ENCODE assay signal across 8 cellular contexts in the genomic region with DNA sequence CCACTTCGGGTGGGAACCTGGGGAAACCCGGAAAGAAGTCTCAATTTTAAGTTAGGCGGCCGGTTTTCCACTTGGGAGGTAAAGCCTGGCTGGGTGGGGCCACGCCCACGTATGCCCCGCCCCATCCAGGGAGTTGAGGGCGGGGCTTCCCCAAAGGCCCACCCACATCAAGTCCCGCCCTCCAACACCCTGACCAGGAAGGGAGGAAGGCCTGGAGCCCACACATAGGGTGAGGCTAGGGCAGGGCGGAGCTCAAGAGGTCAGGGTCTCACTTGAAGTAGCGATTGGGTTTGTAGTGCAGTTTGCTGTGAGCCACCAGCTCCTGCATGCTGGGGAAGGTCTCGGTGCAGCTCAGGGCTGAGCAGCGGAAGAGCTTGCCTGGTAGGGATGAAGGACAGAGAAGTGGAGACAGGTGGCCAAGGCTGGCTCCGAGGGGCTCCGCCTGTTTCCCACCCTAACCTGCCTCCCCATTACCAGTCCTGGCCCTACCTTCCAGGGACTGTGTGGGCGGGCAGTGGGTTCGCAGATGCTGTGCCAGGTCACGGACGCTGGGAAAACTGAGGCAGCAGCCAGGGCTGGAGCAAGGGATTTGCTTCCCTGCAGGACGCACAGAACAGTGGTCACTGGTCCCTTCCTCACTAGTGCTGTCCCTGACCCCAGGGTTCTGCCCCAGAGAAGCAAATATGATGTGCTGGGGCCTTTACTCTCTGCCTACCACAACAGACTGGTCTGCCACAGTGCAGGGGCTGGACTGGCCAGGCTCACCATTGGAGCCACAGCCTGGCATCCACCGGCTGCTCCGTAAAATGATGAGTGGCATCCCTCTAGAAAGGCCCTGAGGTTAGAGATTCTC. TPM values are rescaled to one million over a fixed set of nuclear protein-coding genes. Genes with fewer than 3 reads are reported as not detected.
DNase-seq lines count a peak whose midpoint lies in the region; ATAC-seq and TF ChIP-seq lines count a peak whose summit lies in the region.

No MANE protein-coding gene starts in this region.

- H3K4me3 Mint-ChIP-seq in Caco-2 (ENCODE audit: unreplicated experiment) = peak overlapping the region; percentile 76
- H3K4me3 Mint-ChIP-seq in activated T-helper 2 cell treated with anti-CD3 and anti-CD28 coated beads, Interferon-gamma antibody, Interleukin-2, Interleukin-4, amounts not matched to agents 10 μg/mL and 5 μg/mL and 100 μg/mL, durations not matched to agents 14 hours and 24 hours and 36 hours (ENCODE audit: low read depth) = peak overlapping the region; percentile 69

- peak; percentile 46 to 61 for DNase-seq in Caco-2
- no peak for DNase-seq in activated T-helper 2 cell treated with anti-CD3 and anti-CD28 coated beads, Interferon-gamma antibody, Interleukin-2, Interleukin-4, amounts not matched to agents 10 μg/mL and 5 μg/mL and 100 μg/mL, durations not matched to agents 14 hours and 24 hours and 36 hours (ENCODE audit: low spot score)
- DNase-seq in mesenchymal stem cell = no peak
- no peak for DNase-seq in stimulated activated naive CD4-positive, alpha-beta T cell (lab: John Stamatoyannopoulos, UW)
- no peak for DNase-seq in mesenteric fat pad (ENCODE audit: low spot score)

- H3K18ac ChIP-seq in mesenchymal stem cell (ENCODE audit: low read depth in 1 of 2, low read length in 2 of 2) = peak overlapping the region in 1 of 2 experiments; percentile 1

- no peak overlapping the region for H2BK5ac ChIP-seq in mesenchymal stem cell (ENCODE audit: low read depth, low read length, poor library complexity, severe bottlenecking)

- TF ChIP-seq CTCF in Caco-2 (IDR thresholded peaks at IDR 0.05; ENCODE audit: insufficient read depth in 1 of 2, low read depth in 1 of 2, low read length in 1 of 2, severe bottlenecking in 1 of 2, unreplicated experiment in 1 of 2) = no peak

- H3K9me3 ChIP-seq in Caco-2 (no peaks in the 10 kb centered on the region), HUES6 (ENCODE audit: control insufficient read depth, insufficient read depth, low read depth, low read length) (peaks cover 3% of the 10 kb centered on the region; the same call in 1 of the 2 replicates), mesenchymal stem cell (ENCODE audit: control insufficient read depth, low read length) (no peaks in the 10 kb centered on the region)

- CTCF ChIA-PET in Caco-2 (lab: Charles Lee) = interaction anchor here (0.5 to 2.0 kb wide), 3 partner anchors 99 to 248 kb away, joined by 5 to 16 read pairs (median 7); partner anchors contain the start of gene MARCHF2

- H3K4me2 ChIP-seq in mesenchymal stem cell (ENCODE audit: low read length, poor library complexity, severe bottlenecking) = no peak overlapping the region

- H3K4me3 ChIP-seq in Caco-2 (ENCODE audit: low read depth, low read length) = peak overlapping the region; percentile 86
- peak overlapping the region; percentile 95 for H3K4me3 ChIP-seq in HUES6 (ENCODE audit: low read depth, low read length)
- H3K4me3 ChIP-seq in mesenchymal stem cell (ENCODE audit: insufficient read depth in 1 of 2, low read depth in 1 of 2, low read length in 2 of 2) = peak overlapping the region in 1 of 2 experiments; percentile 76

- peak overlapping the region; percentile 99 for H3K9ac ChIP-seq in HUES6 (ENCODE audit: low read length)
- peak overlapping the region; percentile 94 for H3K9ac ChIP-seq in mesenchymal stem cell (ENCODE audit: low read length)

- H3K27ac ChIP-seq in HUES6 (ENCODE audit: low read depth, low read length) (no peak overlapping the region), mesenchymal stem cell (ENCODE audit: low read length, poor library complexity, severe bottlenecking) (no peak overlapping the region)

- POLR2A ChIA-PET in Caco-2 (lab: Charles Lee) = interaction anchor here (1.8 kb wide), 1 partner anchor 13 kb away, joined by 55 read pairs; no protein-coding TSS in a partner anchor

- peak overlapping the region; percentile 11 to 97 for H3K4ac ChIP-seq in mesenchymal stem cell (ENCODE audit: low read depth in 1 of 2, low read length in 2 of 2)

- H2BK15ac ChIP-seq in mesenchymal stem cell (ENCODE audit: low read depth, poor library complexity, severe bottlenecking) = peak overlapping the region; percentile 12

- peaks cover 2% of the 10 kb centered on the region for H3K36me3 ChIP-seq in Caco-2 (ENCODE audit: control insufficient read depth, insufficient read depth, low read length)
- H3K36me3 ChIP-seq in HUES6 (ENCODE audit: control insufficient read depth, insufficient read depth, low read length) = no peaks in the 10 kb centered on the region
- peaks cover 6 to 42% of the 10 kb centered on the region in 2 experiments for H3K36me3 ChIP-seq in mesenchymal stem cell (ENCODE audit: control insufficient read depth in 1 of 2, insufficient read depth in 2 of 2, low read depth in 1 of 2, low read length in 2 of 2)

- ATAC-seq in GM18867 (IDR thresholded peaks at IDR 0.05; ENCODE audit: unreplicated experiment) (no peak), GM19035 (IDR thresholded peaks at IDR 0.05; ENCODE audit: unreplicated experiment) (no peak)

- H3K23ac ChIP-seq in mesenchymal stem cell (ENCODE audit: low read length in 2 of 2) = peak overlapping the region in 1 of 2 experiments; percentile 47

- H3K4me1 Mint-ChIP-seq in Caco-2 (ENCODE audit: low read depth, unreplicated experiment) = no peaks in the 10 kb centered on the region
- peaks cover 25% of the 10 kb centered on the region for H3K4me1 Mint-ChIP-seq in activated T-helper 2 cell treated with anti-CD3 and anti-CD28 coated beads, Interferon-gamma antibody, Interleukin-2, Interleukin-4, amounts not matched to agents 10 μg/mL and 5 μg/mL and 100 μg/mL, durations not matched to agents 14 hours and 24 hours and 36 hours (ENCODE audit: low read depth)

- H4K8ac ChIP-seq in mesenchymal stem cell (ENCODE audit: low read length) = peak overlapping the region; percentile 86

- H3K4me1 ChIP-seq in Caco-2 (peaks cover 12% of the 10 kb centered on the region; the same call in 1 of the 2 replicates), HUES6 (ENCODE audit: control insufficient read depth, insufficient read depth, low read length) (peaks cover 17% of the 10 kb centered on the region), mesenchymal stem cell (ENCODE audit: control insufficient read depth, insufficient read depth, low read depth, low read length) (peaks cover 19% of the 10 kb centered on the region)

- H3K27me3 ChIP-seq in Caco-2 (replicated peaks; ENCODE audit: control insufficient read depth, insufficient read depth, low read length) (no peaks in the 10 kb centered on the region), HUES6 (ENCODE audit: control insufficient read depth, insufficient read depth, low read length) (no peaks in the 10 kb centered on the region), mesenchymal stem cell (ENCODE audit: control insufficient read depth in 1 of 2, insufficient read depth in 1 of 2, low read length in 2 of 2) (no peaks in the 10 kb centered on the region)

- no TSS peak for BruUV-seq in Caco-2 (replicated peaks; lab: Mats Ljungman, UMichigan)

- H3K36me3 Mint-ChIP-seq in Caco-2 (ENCODE audit: insufficient read depth, unreplicated experiment) = peaks cover 17% of the 10 kb centered on the region
- H3K36me3 Mint-ChIP-seq in activated T-helper 2 cell treated with anti-CD3 and anti-CD28 coated beads, Interferon-gamma antibody, Interleukin-2, Interleukin-4, amounts not matched to agents 10 μg/mL and 5 μg/mL and 100 μg/mL, durations not matched to agents 14 hours and 24 hours and 36 hours (ENCODE audit: low read depth) = peaks cover 17% of the 10 kb centered on the region

- WGBS in mesenchymal stem cell = 91% methylated on average over 21 of the region's 22 CpGs

- H4K91ac ChIP-seq in mesenchymal stem cell (ENCODE audit: low read length) = peak overlapping the region; percentile 98

- intact Hi-C loops in Caco-2 (cut with micrococcal nuclease; ENCODE audit: unreplicated experiment) = no loop called here
- intact Hi-C loops in activated T-helper 2 cell treated with anti-CD3 and anti-CD28 coated beads, Interferon-gamma antibody, Interleukin-2, Interleukin-4, amounts not matched to agents 10 μg/mL and 5 μg/mL and 100 μg/mL, durations not matched to agents 14 hours and 24 hours and 36 hours (cut with micrococcal nuclease) = loop anchor here (10.0 kb wide), 1 partner anchor 98 kb away; the partner anchor contains the start of gene MARCHF2

- H2BK12ac ChIP-seq in mesenchymal stem cell (ENCODE audit: low read length in 2 of 2) = peak overlapping the region in 1 of 2 experiments; percentile 51

- H3K14ac ChIP-seq in mesenchymal stem cell (ENCODE audit: low read length in 2 of 2) = peak overlapping the region in 1 of 2 experiments; percentile 11

- H2AK5ac ChIP-seq in mesenchymal stem cell (ENCODE audit: low read length, severe bottlenecking) = peak overlapping the region; percentile 51

- no peaks in the 10 kb centered on the region for H3K27me3 Mint-ChIP-seq in Caco-2 (ENCODE audit: insufficient read depth, unreplicated experiment)
- H3K27me3 Mint-ChIP-seq in activated T-helper 2 cell treated with anti-CD3 and anti-CD28 coated beads, Interferon-gamma antibody, Interleukin-2, Interleukin-4, amounts not matched to agents 10 μg/mL and 5 μg/mL and 100 μg/mL, durations not matched to agents 14 hours and 24 hours and 36 hours (ENCODE audit: low read depth) = no peaks in the 10 kb centered on the region

- no peak overlapping the region for H2AFZ ChIP-seq in mesenchymal stem cell (ENCODE audit: low read depth, low read length)

- H3K9me3 Mint-ChIP-seq in Caco-2 (ENCODE audit: unreplicated experiment) = no peaks in the 10 kb centered on the region
- no peaks in the 10 kb centered on the region for H3K9me3 Mint-ChIP-seq in activated T-helper 2 cell treated with anti-CD3 and anti-CD28 coated beads, Interferon-gamma antibody, Interleukin-2, Interleukin-4, amounts not matched to agents 10 μg/mL and 5 μg/mL and 100 μg/mL, durations not matched to agents 14 hours and 24 hours and 36 hours

- no peak overlapping the region for H3K27ac Mint-ChIP-seq in Caco-2 (ENCODE audit: unreplicated experiment)
- peak overlapping the region; percentile 71 for H3K27ac Mint-ChIP-seq in activated T-helper 2 cell treated with anti-CD3 and anti-CD28 coated beads, Interferon-gamma antibody, Interleukin-2, Interleukin-4, amounts not matched to agents 10 μg/mL and 5 μg/mL and 100 μg/mL, durations not matched to agents 14 hours and 24 hours and 36 hours

- H2BK120ac ChIP-seq in mesenchymal stem cell (ENCODE audit: low read depth, low read length) = peak overlapping the region; percentile 71

- H3K79me1 ChIP-seq in mesenchymal stem cell (replicated peaks; ENCODE audit: low read length, poor library complexity, severe bottlenecking) = peaks cover 23% of the 10 kb centered on the region

RNA-seq across cellular contexts. Expression of gene ZNF414, which starts 1.6 kb away (rescaled TPM):
- total RNA-seq in Caco-2 (2022) (17.2 and 25.0 TPM in 2 replicates), mesenteric fat pad (18.5 TPM)
- 22.5 and 23.6 TPM in 2 replicates for total RNA-seq in activated T-helper 2 cell treated with anti-CD3 and anti-CD28 coated beads, Interferon-gamma antibody, Interleukin-2, Interleukin-4, amounts not matched to agents 10 μg/mL and 5 μg/mL and 100 μg/mL, durations not matched to agents 14 hours and 24 hours and 36 hours
- 21.2 TPM for polyA plus RNA-seq in mesenchymal stem cell (2013, experiment 1 of 2)
- 19.1 TPM for polyA plus RNA-seq in mesenchymal stem cell (2013, experiment 2 of 2)

RNA-seq across cellular contexts. Expression of gene PRAM1, which starts 9.9 kb away (rescaled TPM):
- 0.26 TPM in 1 of 2 replicates, not detected in the other for total RNA-seq in Caco-2 (2022)
- 0.43 and 0.83 TPM in 2 replicates for total RNA-seq in activated T-helper 2 cell treated with anti-CD3 and anti-CD28 coated beads, Interferon-gamma antibody, Interleukin-2, Interleukin-4, amounts not matched to agents 10 μg/mL and 5 μg/mL and 100 μg/mL, durations not matched to agents 14 hours and 24 hours and 36 hours
- 0.03 TPM for polyA plus RNA-seq in mesenchymal stem cell (2013, experiment 1 of 2)
- polyA plus RNA-seq in mesenchymal stem cell (2013, experiment 2 of 2) = not detected
- 4.5 TPM for total RNA-seq in mesenteric fat pad

Comparison
In these comparisons a context has a peak if more than half of its experiments do, and no peak if none do; other contexts are left out.
1. DNase-seq: peak in Caco-2 (2 of 2); none in activated T-helper 2 cell treated with anti-CD3 and anti-CD28 coated beads, Interferon-gamma antibody, Interleukin-2, Interleukin-4, amounts not matched to agents 10 μg/mL and 5 μg/mL and 100 μg/mL, durations not matched to agents 14 hours and 24 hours and 36 hours (single experiment), mesenchymal stem cell (single experiment), stimulated activated naive CD4-positive, alpha-beta T cell (0 of 6) and mesenteric fat pad (single experiment).